20 cellular contexts compared by ENCODE assay signal in the genomic region with DNA sequence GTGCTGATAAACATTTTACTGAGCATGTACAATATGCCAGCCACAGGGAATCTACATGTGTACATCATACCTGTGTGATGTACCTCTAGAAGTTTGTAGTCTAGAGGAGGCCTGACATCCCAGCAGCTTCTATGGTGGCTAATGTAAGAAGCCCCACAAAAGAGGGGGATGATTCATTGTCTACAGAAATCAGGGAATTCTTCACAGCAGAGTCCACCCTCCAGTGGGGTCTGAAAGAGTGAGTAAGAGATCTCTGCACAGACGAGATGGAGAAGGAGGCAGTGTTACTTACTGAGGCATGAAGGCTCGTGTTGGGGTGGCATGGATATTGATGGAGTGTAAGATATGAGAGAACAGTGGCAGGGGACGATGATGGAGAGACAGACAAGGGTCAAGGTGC.
"Had no signal": no experiment of that assay in that cellular context is flagged by ENCODE, and none has a peak within 500 bp of the region (broad histone marks: within the 10 kb centered on the region; RNA-seq: fewer than 3 reads in every experiment).

No MANE protein-coding gene starts in this region.

- DNase-seq: activated CD8-positive, alpha-beta memory T cell treated with anti-CD3 and anti-CD28 coated beads for 24 hours; activated CD8-positive, alpha-beta memory T cell treated with anti-CD3 and anti-CD28 coated beads, Interleukin-2, amount 50 U/mL, for 4 hours; activated naive CD4-positive, alpha-beta T cell treated with Interleukin-2 at 50 U/mL for 16 hours; activated naive CD8-positive, alpha-beta T cell treated with anti-CD3 and anti-CD28 coated beads for 36 hours; activated T-cell treated with anti-CD3 and anti-CD28 coated beads, Interleukin-2, amount 50 U/mL, for 24 hours; caudate nucleus; effector memory CD4-positive, alpha-beta T cell; heart left ventricle; islet precursor cell; lower lobe of right lung; ovary; stimulated activated CD4-positive, alpha-beta T cell treated with anti-CD3 and anti-CD28 coated beads, Interleukin-4, amount 100 ng/mL, for 24 hours; stimulated activated naive CD8-positive, alpha-beta T cell treated with anti-CD3 and anti-CD28 coated beads, Interleukin-15, Interleukin-2, amounts not matched to agents 100 U/mL and 50 U/mL, for 24 hours; T-helper 1 cell had no signal

- H3K36me3 ChIP-seq: esophagus muscularis mucosa, heart left ventricle, lower lobe of right lung, ovary, prostate gland, right atrium auricular region had no signal

- H3K27ac ChIP-seq: esophagus muscularis mucosa, heart left ventricle, lower lobe of right lung, ovary, prostate gland, right atrium auricular region had no signal

- H3K9me3 ChIP-seq: esophagus muscularis mucosa, heart left ventricle, lower lobe of right lung, ovary, prostate gland, right atrium auricular region had no signal

- ATAC-seq: heart left ventricle; left lobe of liver; lower lobe of right lung; natural killer cell treated with Interleukin-12 subunit alpha and Interleukin-12 subunit beta and Interleukin-15 and Interleukin-18, amount 100 ng/mL, for 72 hours; stimulated activated naive CD8-positive, alpha-beta T cell treated with anti-CD3 and anti-CD28 coated beads, Interleukin-15, Interleukin-2, amounts not matched to agents 100 U/mL and 50 U/mL, for 24 hours; WTC11 had no signal

- H3K4me3 ChIP-seq: esophagus muscularis mucosa, heart left ventricle, lower lobe of right lung, ovary, prostate gland, right atrium auricular region had no signal

- H3K27me3 ChIP-seq: esophagus muscularis mucosa, heart left ventricle, ovary, right atrium auricular region had no signal

- H3K4me1 ChIP-seq: lower lobe of right lung, right atrium auricular region had no signal
